ENCODE assay signal across 15 cellular contexts in the genomic region with DNA sequence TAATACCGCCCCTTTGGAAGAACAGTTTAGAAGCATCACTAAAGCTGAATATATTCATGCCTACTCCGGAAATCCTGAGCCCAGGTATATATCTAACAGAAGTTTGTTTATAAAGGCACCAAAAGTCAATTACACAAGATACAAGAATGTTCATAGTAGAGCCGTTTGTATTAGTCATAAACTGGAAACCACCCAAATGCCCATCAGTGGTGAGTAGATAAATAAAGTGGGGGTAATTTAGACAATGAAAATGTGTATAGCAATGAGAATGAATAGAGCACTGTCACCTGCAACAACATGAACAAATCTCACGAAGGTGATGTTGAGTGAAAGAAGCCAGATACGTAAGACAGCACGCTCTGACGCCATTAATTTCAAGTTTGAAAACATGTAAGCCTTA.
DNase-seq lines count a peak whose midpoint lies in the region; ATAC-seq and TF ChIP-seq lines count a peak whose summit lies in the region.
"Had no signal": no experiment of that assay in that cellular context is flagged by ENCODE, and none has a peak within 500 bp of the region (broad histone marks: within the 10 kb centered on the region; RNA-seq: fewer than 3 reads in every experiment).

No MANE protein-coding gene starts in this region.

- TF ChIP-seq CTCF in AG10803 (conservative IDR thresholded peaks at IDR 0.05; ENCODE audit: low read length) (no peak), fibroblast of villous mesenchyme (IDR thresholded peaks at IDR 0.05; ENCODE audit: insufficient read depth, low read depth, low read length) (no peak)

- H3K4me3 ChIP-seq in AG10803 (ENCODE audit: low read length) (no peak overlapping the region), fibroblast of villous mesenchyme (ENCODE audit: low read depth, low read length) (no peak overlapping the region)
- H3K4me3 ChIP-seq: colonic mucosa, spleen, transverse colon had no signal

- ATAC-seq in GM21576 (IDR thresholded peaks at IDR 0.05; ENCODE audit: unreplicated experiment) = no peak
- ATAC-seq: left lobe of liver had no signal

- DNase-seq in AG10803 (ENCODE audit: low read depth) (peak; percentile 28), HUDEP-2 (lab: John Stamatoyannopoulos, UW; ENCODE audit: unreplicated experiment in 76 of 76) (peak in 42 of 76 experiments; percentile 5 to 75 (median 41)), astrocyte of the hippocampus (ENCODE audit: low read depth, low spot score) (peak; percentile 67), fibroblast of villous mesenchyme (ENCODE audit: low read depth) (peak; percentile 33), T-helper 9 cell (no peak), activated gamma-delta T cell (lab: John Stamatoyannopoulos, UW) (no peak), DMS153 (lab: John Stamatoyannopoulos, UW) (no peak)
- DNase-seq: activated CD8-positive, alpha-beta memory T cell treated with anti-CD3 and anti-CD28 coated beads for 24 hours; activated naive CD4-positive, alpha-beta T cell treated with anti-CD3 and anti-CD28 coated beads for 36 hours; colonic mucosa; NCI-H2029 treated with DMSO at 0.1 percent for 48 hours; spleen; transverse colon had no signal

Comparison
In these comparisons a context has a peak if more than half of its experiments do, and no peak if none do; other contexts are left out.
1. DNase-seq: peak in AG10803 (single experiment), HUDEP-2 (42 of 76), astrocyte of the hippocampus (single experiment) and fibroblast of villous mesenchyme (single experiment); none in T-helper 9 cell (single experiment), activated gamma-delta T cell (single experiment) and DMS153 (single experiment).